In the genomic region with DNA sequence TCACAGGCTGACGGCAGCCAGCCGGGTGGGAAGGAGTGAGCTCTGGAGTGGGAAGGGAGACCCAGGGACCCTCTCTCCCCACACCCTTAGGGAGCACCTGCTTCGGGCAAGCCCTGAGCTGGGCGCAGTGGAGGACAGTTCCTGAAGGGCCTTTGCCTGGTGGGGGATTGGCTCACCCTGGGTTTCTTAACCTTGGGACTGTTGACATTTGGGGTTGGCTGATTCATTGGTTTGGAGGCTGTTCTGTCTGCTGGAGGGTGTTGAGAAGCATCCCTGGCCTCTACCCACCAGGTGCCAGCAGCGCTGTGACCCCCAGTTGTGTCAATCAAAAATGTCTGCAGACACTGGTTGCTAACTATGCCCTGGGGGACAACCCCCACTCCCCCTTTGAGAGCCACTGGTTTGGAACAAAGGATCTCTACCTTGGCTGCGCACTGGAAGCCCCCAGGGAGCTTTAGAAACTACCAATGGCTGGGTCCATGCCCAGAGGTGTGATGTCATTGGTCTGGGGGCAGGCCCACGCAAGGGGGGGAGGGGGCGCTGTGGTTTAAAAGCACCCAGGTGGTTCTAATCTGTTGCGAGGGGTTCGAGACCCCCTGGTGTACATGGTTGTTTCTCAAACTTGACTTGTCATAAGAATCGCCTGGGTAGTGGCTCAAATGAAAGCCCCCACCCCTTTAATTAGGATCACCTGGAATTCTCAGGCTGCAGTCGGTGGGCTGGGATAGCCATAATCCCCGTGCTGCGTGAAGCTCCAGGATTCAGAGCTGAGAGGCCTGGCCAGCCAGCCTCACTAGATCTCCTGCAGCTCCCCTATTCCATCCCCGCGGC, we compare ENCODE assay signal across 9 cellular contexts.
DNase-seq lines count a peak whose midpoint lies in the region; FAIRE-seq and TF ChIP-seq lines count a peak whose summit lies in the region.
"Had no signal": no experiment of that assay in that cellular context is flagged by ENCODE, and none has a peak within 500 bp of the region (broad histone marks: within the 10 kb centered on the region; RNA-seq: fewer than 3 reads in every experiment).

No MANE protein-coding gene starts in this region.

- H2AFZ ChIP-seq in osteoblast (ENCODE audit: low read length), result no peak overlapping the region

- intact Hi-C loops in posterior cingulate gyrus (cut with DNase I), result no loop called here

- DNase-seq in DMS79 treated with DMSO at 0.1 percent for 48 hours (lab: John Stamatoyannopoulos, UW), result peak; percentile 79
- DNase-seq in NCI-H1436 (lab: John Stamatoyannopoulos, UW), result peak; percentile 97
- DNase-seq in bronchial epithelial cell (ENCODE audit: low read depth), result peak; percentile 40
- peak; percentile 97 for DNase-seq in osteoblast (ENCODE audit: insufficient read length, low spot score, missing footprints)
- no peak for DNase-seq in activated effector memory CD4-positive, alpha-beta T cell treated with Interleukin-2 at 50 U/mL for 16 hours
- no peak for DNase-seq in effector CD8-positive, alpha-beta T cell (lab: John Stamatoyannopoulos, UW)
- no peak for DNase-seq in posterior cingulate gyrus
- no peak for DNase-seq in amniotic stem cell (lab: John Stamatoyannopoulos, UW)
- DNase-seq: activated CD4-positive, alpha-beta memory T cell treated with anti-CD3 and anti-CD28 coated beads for 36 hours had no signal

- no peaks in the 10 kb centered on the region for H3K9me3 ChIP-seq in osteoblast (ENCODE audit: low read depth, low read length)

- H3K79me2 ChIP-seq in osteoblast (ENCODE audit: insufficient read depth, low read length), result no peaks in the 10 kb centered on the region

- FAIRE-seq in bronchial epithelial cell (lab: Jason Lieb, UNC), result no peak

- H3K4me1 ChIP-seq in osteoblast (ENCODE audit: insufficient read depth, low read length), result peaks cover 22% of the 10 kb centered on the region

- TF ChIP-seq CTCF in bronchial epithelial cell (IDR thresholded peaks at IDR 0.05; ENCODE audit: insufficient read depth, low read length, severe bottlenecking), result no peak
- TF ChIP-seq CTCF in osteoblast (IDR thresholded peaks at IDR 0.05; ENCODE audit: extremely low read depth, low read depth, low read length), result no peak

- H3K4me2 ChIP-seq in osteoblast (ENCODE audit: insufficient read depth, low read length), result peak overlapping the region; percentile 70

- no peak overlapping the region for H3K27ac ChIP-seq in osteoblast (ENCODE audit: low read depth, low read length)

- H3K36me3 ChIP-seq in bronchial epithelial cell (ENCODE audit: control insufficient read depth, insufficient read depth, low read length) (no peaks in the 10 kb centered on the region), osteoblast (ENCODE audit: insufficient read depth, low read length) (no peaks in the 10 kb centered on the region)

- H4K20me1 ChIP-seq in osteoblast (ENCODE audit: insufficient read depth, low read length), result peaks cover 81% of the 10 kb centered on the region

- H3K27me3 ChIP-seq in bronchial epithelial cell (ENCODE audit: control insufficient read depth, insufficient read depth, low read length) (peaks cover 24% of the 10 kb centered on the region), osteoblast (ENCODE audit: insufficient read depth, low read length) (peaks cover 5% of the 10 kb centered on the region)

- H3K4me3 ChIP-seq in bronchial epithelial cell (ENCODE audit: low read depth, low read length), result no peak overlapping the region
- peak overlapping the region; percentile 59 for H3K4me3 ChIP-seq in osteoblast (ENCODE audit: insufficient read depth, low read length)

Comparison
In these comparisons a context has a peak if more than half of its experiments do, and no peak if none do; other contexts are left out.
1. DNase-seq: peak in DMS79 treated with DMSO at 0.1 percent for 48 hours (single experiment), NCI-H1436 (single experiment), bronchial epithelial cell (single experiment) and osteoblast (single experiment); none in activated effector memory CD4-positive, alpha-beta T cell treated with Interleukin-2 at 50 U/mL for 16 hours (single experiment), effector CD8-positive, alpha-beta T cell (single experiment), posterior cingulate gyrus (0 of 10) and amniotic stem cell (single experiment).